ENCODE assay signal across 22 cellular contexts in genomic region chr9:134915046-134915930, GRCh38. TPM values are rescaled to one million over a fixed set of nuclear protein-coding genes. Genes with fewer than 3 reads are reported as not detected.
DNase-seq lines count a peak whose midpoint lies in the region; FAIRE-seq and TF ChIP-seq lines count a peak whose summit lies in the region.
"Had no signal": no experiment of that assay in that cellular context is flagged by ENCODE, and none has a peak within 500 bp of the region (broad histone marks: within the 10 kb centered on the region; RNA-seq: fewer than 3 reads in every experiment).

No MANE protein-coding gene starts in this region.

- peak overlapping the region; percentile 79 to 95 for H3K4me3 ChIP-seq in neutrophil (ENCODE audit: low read depth in 1 of 2, low read length in 1 of 2)

- no peaks in the 10 kb centered on the region for H3K27me3 ChIP-seq in neutrophil

- no peaks in the 10 kb centered on the region for H3K9me3 ChIP-seq in neutrophil

- TF ChIP-seq CTCF in neutrophil (IDR thresholded peaks at IDR 0.05): no peak

- H3K4me1 ChIP-seq in neutrophil (ENCODE audit: control insufficient read depth in 1 of 2, insufficient read depth in 1 of 2, low read depth in 1 of 2, low read length in 1 of 2): peaks cover 71 to 89% of the 10 kb centered on the region in 2 experiments

- no peak for FAIRE-seq in frontal cortex (lab: Jason Lieb, UNC)

- peak; percentile 51 for DNase-seq in activated effector memory CD4-positive, alpha-beta T cell treated with anti-CD3 and anti-CD28 coated beads, Interleukin-2, amount 50 U/mL, for 16 hours
- DNase-seq in activated effector memory CD4-positive, alpha-beta T cell treated with Interleukin-2 at 50 U/mL for 16 hours: no peak
- peak; percentile 35 for DNase-seq in islet precursor cell
- no peak for DNase-seq in activated T-cell treated with anti-CD3 and anti-CD28 coated beads, Interleukin-2, amount 50 U/mL, for 48 hours
- no peak for DNase-seq in kidney tubule cell (ENCODE audit: low spot score)
- DNase-seq in frontal cortex (ENCODE audit: low spot score in 2 of 2): no peak
- DNase-seq in stimulated activated CD4-positive, alpha-beta T cell treated with anti-CD3 and anti-CD28 coated beads, Interleukin-1b, Interleukin-23, amount 100 ng/mL, for 48 hours: no peak
- DNase-seq: AML-193; CD4-positive, CD25-positive, alpha-beta regulatory T cell; COR-L47; DMS 273 treated with DMSO at 0.1 percent for 48 hours; DND-41; NCI-H1694 treated with DMSO at 0.1 percent for 48 hours; NCI-H226; NCI-H524 treated with DMSO at 0.1 percent for 48 hours; PC-3; RPMI8226; SHP77 treated with DMSO at 0.1 percent for 48 hours had no signal

- H3K27ac ChIP-seq in neutrophil: peak overlapping the region; percentile 95
- H3K27ac ChIP-seq: 22Rv1 had no signal

- H3K36me3 ChIP-seq in neutrophil: peaks cover 56% of the 10 kb centered on the region

RNA-seq across cellular contexts. Expression of gene FCN1, which starts 2.4 kb away (rescaled TPM):
- total RNA-seq in frontal cortex: 0.82 TPM
- total RNA-seq: CD4-positive, CD25-positive, alpha-beta regulatory T cell; G401; H4; PC-3 had no signal

RNA-seq across cellular contexts. Expression of gene FCN2, which starts 34.7 kb away (rescaled TPM):
- total RNA-seq in frontal cortex: not detected
- total RNA-seq: CD4-positive, CD25-positive, alpha-beta regulatory T cell; G401; H4; PC-3 had no signal

Comparison
In these comparisons a context has a peak if more than half of its experiments do, and no peak if none do; other contexts are left out.
1. DNase-seq: peak in activated effector memory CD4-positive, alpha-beta T cell treated with anti-CD3 and anti-CD28 coated beads, Interleukin-2, amount 50 U/mL, for 16 hours (single experiment) and islet precursor cell (single experiment); none in activated effector memory CD4-positive, alpha-beta T cell treated with Interleukin-2 at 50 U/mL for 16 hours (single experiment), activated T-cell treated with anti-CD3 and anti-CD28 coated beads, Interleukin-2, amount 50 U/mL, for 48 hours (0 of 2), kidney tubule cell (single experiment), frontal cortex (0 of 2) and stimulated activated CD4-positive, alpha-beta T cell treated with anti-CD3 and anti-CD28 coated beads, Interleukin-1b, Interleukin-23, amount 100 ng/mL, for 48 hours (single experiment).